15 cellular contexts compared by ENCODE assay signal in the genomic region with DNA sequence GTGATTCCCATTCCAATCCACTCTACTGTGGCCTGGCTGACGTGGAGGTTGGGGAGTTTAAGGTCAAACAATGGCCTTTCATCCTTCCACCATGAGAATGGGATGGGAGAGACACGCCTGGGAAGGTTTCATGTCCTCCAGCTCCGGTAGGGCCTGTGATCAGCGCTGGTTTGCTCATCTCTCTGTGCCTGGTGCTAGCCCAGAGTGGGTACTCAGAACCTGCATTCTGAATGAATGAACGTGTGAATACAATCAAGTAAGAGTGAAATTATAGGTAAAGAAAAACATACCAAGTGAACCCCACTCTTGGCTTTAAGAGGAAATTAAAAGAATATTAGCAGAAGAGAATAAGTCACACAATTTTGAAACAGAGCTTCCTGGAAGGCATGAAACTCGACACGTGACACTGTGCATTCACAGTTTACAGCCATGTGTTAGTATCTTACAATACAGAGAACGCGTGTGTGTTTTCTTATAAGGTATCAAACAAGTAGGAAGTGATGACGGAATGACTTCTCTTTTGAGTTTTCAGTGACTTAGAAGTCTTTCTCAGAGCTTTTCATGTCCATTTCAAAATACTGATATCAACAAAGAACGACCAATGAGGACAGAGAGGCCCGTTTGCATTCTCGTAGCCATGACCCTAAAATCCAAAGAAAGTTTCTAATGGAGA.
"Had no signal": no experiment of that assay in that cellular context is flagged by ENCODE, and none has a peak within 500 bp of the region (broad histone marks: within the 10 kb centered on the region; RNA-seq: fewer than 3 reads in every experiment).

No MANE protein-coding gene starts in this region.

- H2AFZ ChIP-seq: neural progenitor cell had no signal

- H3K4me1 Mint-ChIP-seq: mesothelial cell of epicardium, neural progenitor cell had no signal

- H3K4me3 ChIP-seq: gastroesophageal sphincter, heart right ventricle, lower lobe of right lung, neural progenitor cell, sigmoid colon, thoracic aorta had no signal

- H3K4me2 ChIP-seq: neural progenitor cell had no signal

- DNase-seq: activated CD4-positive, alpha-beta T cell treated with anti-CD3 and anti-CD28 coated beads, Interleukin-2, amount 50 U/mL, for 1 hour; activated naive CD4-positive, alpha-beta T cell treated with anti-CD3 and anti-CD28 coated beads, Interleukin-2, amount 50 U/mL, for 16 hours; heart right ventricle; left cardiac atrium; lower lobe of right lung; sigmoid colon; stimulated activated CD4-positive, alpha-beta T cell treated with anti-CD3 and anti-CD28 coated beads, Interleukin-1b, Interleukin-23, amount 100 ng/mL, for 48 hours; T-helper 2 cell had no signal

- H3K36me3 ChIP-seq: gastroesophageal sphincter, heart right ventricle, lower lobe of right lung, neural progenitor cell, sigmoid colon, thoracic aorta had no signal

- H3K27ac Mint-ChIP-seq: activated T-helper 1 cell treated with anti-CD3 and anti-CD28 coated beads, Interleukin-12 subunit alpha, Interleukin-12 subunit beta, Interleukin-2, Interleukin-4 antibody, amounts not matched to agents 30 ng/mL and 10 ng/mL and 1 ng/mL, durations not matched to agents 14 hours and 24 hours and 36 hours; mesothelial cell of epicardium; neural progenitor cell had no signal

- H3K4me1 ChIP-seq: gastroesophageal sphincter, lower lobe of right lung, neural progenitor cell, sigmoid colon had no signal

- H3K36me3 Mint-ChIP-seq: mesothelial cell of epicardium, neural progenitor cell had no signal

- H3K27ac ChIP-seq: gastroesophageal sphincter, lower lobe of right lung, neural progenitor cell, sigmoid colon, thoracic aorta had no signal

- FAIRE-seq: endometrium, TTC549 had no signal

- H3K4me3 Mint-ChIP-seq: activated T-helper 1 cell treated with anti-CD3 and anti-CD28 coated beads, Interleukin-12 subunit alpha, Interleukin-12 subunit beta, Interleukin-2, Interleukin-4 antibody, amounts not matched to agents 30 ng/mL and 10 ng/mL and 1 ng/mL, durations not matched to agents 14 hours and 24 hours and 36 hours; mesothelial cell of epicardium; neural progenitor cell had no signal

- H3K9ac ChIP-seq: neural progenitor cell had no signal

- ATAC-seq: gastroesophageal sphincter, heart right ventricle, left cardiac atrium had no signal

- H3K27me3 ChIP-seq: neural progenitor cell, sigmoid colon had no signal

- H3K9me3 ChIP-seq: gastroesophageal sphincter, lower lobe of right lung, sigmoid colon, thoracic aorta had no signal
